Comparison of ENCODE assay signal across 26 cellular contexts in genomic region chr18:48845174-48845573, GRCh38.
A peak's percentile ranks its signal among the peaks of the same experiment; 100 is the strongest.
DNase-seq lines count a peak whose midpoint lies in the region; ATAC-seq lines count a peak whose summit lies in the region.
"Had no signal": no experiment of that assay in that cellular context is flagged by ENCODE, and none has a peak within 500 bp of the region (broad histone marks: within the 10 kb centered on the region; RNA-seq: fewer than 3 reads in every experiment).

No MANE protein-coding gene starts in this region.

- no peak overlapping the region for H3K27ac ChIP-seq in right cardiac atrium (ENCODE audit: low read length)
- H3K27ac ChIP-seq: body of pancreas, colonic mucosa, thoracic aorta, VCaP had no signal

- POLR2A ChIA-PET in naive thymus-derived CD8-positive, alpha-beta T cell (lab: Charles Lee): no interaction called here

- ATAC-seq in right cardiac atrium: peak in 1 of 2 donors; percentile 40
- ATAC-seq in effector memory CD8-positive, alpha-beta T cell (replicated peaks): no peak
- ATAC-seq in naive thymus-derived CD8-positive, alpha-beta T cell: no peak
- ATAC-seq in stimulated activated naive CD8-positive, alpha-beta T cell treated with anti-CD3 and anti-CD28 coated beads, Interleukin-15, amount 100 ng/mL, for 72 hours: no peak
- ATAC-seq: body of pancreas, HCT116 had no signal

- DNase-seq in right cardiac atrium: peak; percentile 49 to 66 (median 55)
- no peak for DNase-seq in cardiac septum (ENCODE audit: low spot score)
- DNase-seq in effector memory CD8-positive, alpha-beta T cell: no peak
- no peak for DNase-seq in naive thymus-derived CD8-positive, alpha-beta T cell
- DNase-seq in stimulated activated naive CD8-positive, alpha-beta T cell treated with anti-CD3 and anti-CD28 coated beads, Interleukin-15, amount 100 ng/mL, for 72 hours: no peak
- no peak for DNase-seq in NCI-H2227 (lab: John Stamatoyannopoulos, UW; ENCODE audit: unreplicated experiment)
- no peak for DNase-seq in cerebellum (ENCODE audit: low spot score)
- DNase-seq in GF-D8 (lab: John Stamatoyannopoulos, UW): no peak
- DNase-seq: ACHN; activated CD4-positive, alpha-beta T cell treated with anti-CD3 and anti-CD28 coated beads, Interleukin-2, amount 10 ng/mL, durations not matched to agents 24 days and 14 days; body of pancreas; Calu3; colonic mucosa; islet precursor cell; NCI-H2081 treated with DMSO at 0.1 percent for 48 hours; NCI-H774; retina; RPMI8226; stimulated activated CD4-positive, alpha-beta T cell treated with anti-CD3 and anti-CD28 coated beads, Interleukin-4, amount 100 ng/mL, for 24 hours; stimulated activated naive CD4-positive, alpha-beta T cell had no signal

- 68% methylated on average over 4 of the region's 4 CpGs for WGBS in right cardiac atrium

- peaks cover 10 to 17% of the 10 kb centered on the region in 2 donors for H3K9me3 Mint-ChIP-seq in effector memory CD8-positive, alpha-beta T cell
- H3K9me3 Mint-ChIP-seq in naive thymus-derived CD8-positive, alpha-beta T cell: peaks cover 0 to 20% (median 0%) of the 10 kb centered on the region in 9 donors
- peaks cover 10 to 18% of the 10 kb centered on the region in 2 donors for H3K9me3 Mint-ChIP-seq in stimulated activated naive CD8-positive, alpha-beta T cell treated with anti-CD3 and anti-CD28 coated beads, Interleukin-15, amount 100 ng/mL, for 72 hours

- peaks cover 58 to 62% of the 10 kb centered on the region in 2 donors for H3K4me1 Mint-ChIP-seq in effector memory CD8-positive, alpha-beta T cell (ENCODE audit: low read depth in 2 of 2)
- peaks cover 36 to 62% (median 54%) of the 10 kb centered on the region in 4 donors for H3K4me1 Mint-ChIP-seq in naive thymus-derived CD8-positive, alpha-beta T cell
- peaks cover 55% of the 10 kb centered on the region for H3K4me1 Mint-ChIP-seq in stimulated activated naive CD8-positive, alpha-beta T cell treated with anti-CD3 and anti-CD28 coated beads, Interleukin-15, amount 100 ng/mL, for 72 hours

- H3K27ac Mint-ChIP-seq in effector memory CD8-positive, alpha-beta T cell: peak overlapping the region; percentile 4 to 100
- peak overlapping the region in 7 of 10 donors; percentile 6 to 76 (median 47) for H3K27ac Mint-ChIP-seq in naive thymus-derived CD8-positive, alpha-beta T cell
- no peak overlapping the region for H3K27ac Mint-ChIP-seq in stimulated activated naive CD8-positive, alpha-beta T cell treated with anti-CD3 and anti-CD28 coated beads, Interleukin-15, amount 100 ng/mL, for 72 hours
- H3K27ac Mint-ChIP-seq: activated CD4-positive, alpha-beta T cell treated with anti-CD3 and anti-CD28 coated beads, Interleukin-2, amount 10 ng/mL, durations not matched to agents 24 days and 14 days; memory B cell had no signal

- H3K27me3 Mint-ChIP-seq in effector memory CD8-positive, alpha-beta T cell: no peaks in the 10 kb centered on the region
- H3K27me3 Mint-ChIP-seq in naive thymus-derived CD8-positive, alpha-beta T cell: no peaks in the 10 kb centered on the region
- no peaks in the 10 kb centered on the region for H3K27me3 Mint-ChIP-seq in stimulated activated naive CD8-positive, alpha-beta T cell treated with anti-CD3 and anti-CD28 coated beads, Interleukin-15, amount 100 ng/mL, for 72 hours
- H3K27me3 Mint-ChIP-seq: IgD-negative memory B cell had no signal

- no peaks in the 10 kb centered on the region for H3K9me3 ChIP-seq in right cardiac atrium (ENCODE audit: control insufficient read depth, low read length)
- H3K9me3 ChIP-seq: body of pancreas, colonic mucosa, thoracic aorta had no signal

- peaks cover 25% of the 10 kb centered on the region for H3K4me1 ChIP-seq in right cardiac atrium (ENCODE audit: control insufficient read depth, insufficient read depth, low read length)

- peak overlapping the region; percentile 1 to 5 for H3K4me3 Mint-ChIP-seq in effector memory CD8-positive, alpha-beta T cell
- H3K4me3 Mint-ChIP-seq in naive thymus-derived CD8-positive, alpha-beta T cell: peak overlapping the region in 1 of 10 donors; percentile 4
- H3K4me3 Mint-ChIP-seq in stimulated activated naive CD8-positive, alpha-beta T cell treated with anti-CD3 and anti-CD28 coated beads, Interleukin-15, amount 100 ng/mL, for 72 hours: no peak overlapping the region
- H3K4me3 Mint-ChIP-seq: activated CD4-positive, alpha-beta T cell treated with anti-CD3 and anti-CD28 coated beads, Interleukin-2, amount 10 ng/mL, durations not matched to agents 24 days and 14 days; memory B cell; T-helper 1 cell treated with Interleukin-12 subunit alpha and Interleukin-12 subunit beta and Interleukin-4 antibody, amounts not matched to agents 30 μg/mL and 1 μg/mL, for 36 hours had no signal

- H3K4me3 ChIP-seq in right cardiac atrium (ENCODE audit: low read length): no peak overlapping the region
- H3K4me3 ChIP-seq: body of pancreas, colonic mucosa, thoracic aorta had no signal

- H3K36me3 Mint-ChIP-seq in effector memory CD8-positive, alpha-beta T cell (ENCODE audit: insufficient read depth): no peaks in the 10 kb centered on the region
- H3K36me3 Mint-ChIP-seq in naive thymus-derived CD8-positive, alpha-beta T cell: no peaks in the 10 kb centered on the region
- H3K36me3 Mint-ChIP-seq: memory B cell had no signal

- intact Hi-C loops in right cardiac atrium (cut with DNase I) (loop anchor here in 1 of 4 donors (10.0 kb wide), 1 partner anchor 60 kb away; no protein-coding TSS in a partner anchor), cardiac septum (cut with DNase I) (no loop called here)

- H3K27me3 ChIP-seq in right cardiac atrium (ENCODE audit: control insufficient read depth, insufficient read depth): no peaks in the 10 kb centered on the region
- H3K27me3 ChIP-seq: body of pancreas, colonic mucosa had no signal

Comparison
In these comparisons a context has a peak if more than half of its experiments do, and no peak if none do; other contexts are left out.
1. DNase-seq: peak in right cardiac atrium (3 of 3); none in cardiac septum (single experiment), effector memory CD8-positive, alpha-beta T cell (0 of 3), naive thymus-derived CD8-positive, alpha-beta T cell (0 of 10), stimulated activated naive CD8-positive, alpha-beta T cell treated with anti-CD3 and anti-CD28 coated beads, Interleukin-15, amount 100 ng/mL, for 72 hours (0 of 2), NCI-H2227 (single experiment), cerebellum (single experiment) and GF-D8 (single experiment).
2. H3K27ac Mint-ChIP-seq: peak in effector memory CD8-positive, alpha-beta T cell (2 of 2) and naive thymus-derived CD8-positive, alpha-beta T cell (7 of 10); none in stimulated activated naive CD8-positive, alpha-beta T cell treated with anti-CD3 and anti-CD28 coated beads, Interleukin-15, amount 100 ng/mL, for 72 hours (0 of 2).
3. H3K4me3 Mint-ChIP-seq: peak in effector memory CD8-positive, alpha-beta T cell (2 of 2); none in stimulated activated naive CD8-positive, alpha-beta T cell treated with anti-CD3 and anti-CD28 coated beads, Interleukin-15, amount 100 ng/mL, for 72 hours (0 of 2).